ENCODE assay signal across 8 cellular contexts in genomic region chr5:112975721-112976431, GRCh38. TPM values are rescaled to one million over a fixed set of nuclear protein-coding genes. Genes with fewer than 3 reads are reported as not detected.
DNase-seq lines count a peak whose midpoint lies in the region; ATAC-seq and TF ChIP-seq lines count a peak whose summit lies in the region.

No MANE protein-coding gene starts in this region.

- H3K9ac ChIP-seq in HUES6 (ENCODE audit: low read length) (peak overlapping the region; percentile 81), mucosa of stomach (ENCODE audit: low read length) (peak overlapping the region; percentile 91)

- no peaks in the 10 kb centered on the region for H3K9me3 ChIP-seq in BE2C
- no peaks in the 10 kb centered on the region for H3K9me3 ChIP-seq in HUES6 (ENCODE audit: control insufficient read depth, insufficient read depth, low read depth, low read length)
- H3K9me3 ChIP-seq in mucosa of stomach (ENCODE audit: control insufficient read depth, low read length): no peaks in the 10 kb centered on the region

- H3K4me3 ChIP-seq in BE2C (ENCODE audit: low read depth, low read length) (peak overlapping the region; percentile 89), HUES6 (ENCODE audit: low read depth, low read length) (peak overlapping the region; percentile 87), brain microvascular endothelial cell (ENCODE audit: low read depth, low read length) (peak overlapping the region; percentile 93), mucosa of stomach (ENCODE audit: low read length) (peak overlapping the region; percentile 53)

- TF ChIP-seq CTCF in BE2C (IDR thresholded peaks at IDR 0.05; ENCODE audit: low read depth, low read length): no peak
- TF ChIP-seq CTCF in brain microvascular endothelial cell (IDR thresholded peaks at IDR 0.05; ENCODE audit: low read depth, low read length, missing control alignments): no peak
- TF ChIP-seq CTCF in GM13976 (IDR thresholded peaks at IDR 0.05; ENCODE audit: borderline replicate concordance, control extremely low read depth, extremely low read depth, insufficient read depth, missing control alignments): no peak

- H3K27me3 ChIP-seq in BE2C (no peaks in the 10 kb centered on the region), HUES6 (ENCODE audit: control insufficient read depth, insufficient read depth, low read length) (no peaks in the 10 kb centered on the region), brain microvascular endothelial cell (replicated peaks) (no peaks in the 10 kb centered on the region), mucosa of stomach (ENCODE audit: control insufficient read depth, insufficient read depth, low read length) (no peaks in the 10 kb centered on the region)

- in situ Hi-C loops in brain microvascular endothelial cell (cut with HindIII; ENCODE audit: low pct_ligation_motif_present, low sequenced_read_pairs) (no loop called here), GM13976 (cut with MboI; ENCODE audit: low sequenced_read_pairs, unreplicated experiment) (loop anchor here (25.0 kb wide), 1 partner anchor 536 kb away; the partner anchor contains the start of gene YTHDC2)

- peak; percentile 10 for ATAC-seq in GM19452 (IDR thresholded peaks at IDR 0.05; ENCODE audit: unreplicated experiment)

- H3K27ac ChIP-seq in HUES6 (ENCODE audit: low read depth, low read length) (peak overlapping the region; percentile 56), brain microvascular endothelial cell (peak overlapping the region; percentile 9)

- H3K4me1 ChIP-seq in BE2C: peaks cover 3% of the 10 kb centered on the region
- H3K4me1 ChIP-seq in HUES6 (ENCODE audit: control insufficient read depth, insufficient read depth, low read length): peaks cover 26% of the 10 kb centered on the region
- no peaks in the 10 kb centered on the region for H3K4me1 ChIP-seq in mucosa of stomach (ENCODE audit: control insufficient read depth, insufficient read depth, low read length)

- H3K36me3 ChIP-seq in BE2C (no peaks in the 10 kb centered on the region), HUES6 (ENCODE audit: control insufficient read depth, insufficient read depth, low read length) (peaks cover under 1% of the 10 kb centered on the region; the same call in 1 of the 2 replicates), brain microvascular endothelial cell (replicated peaks) (no peaks in the 10 kb centered on the region), mucosa of stomach (ENCODE audit: control insufficient read depth, insufficient read depth, low read length) (no peaks in the 10 kb centered on the region)

- no peak for DNase-seq in BE2C
- no peak for DNase-seq in brain microvascular endothelial cell
- no peak for DNase-seq in islet precursor cell
- DNase-seq in GM13976 (ENCODE audit: low spot score): no peak
- no peak for DNase-seq in RPMI8226

RNA-seq across cellular contexts. Expression of gene DCP2, which starts 0.7 kb away (rescaled TPM):
- polyA plus RNA-seq in BE2C (2012; ENCODE audit: insufficient read depth, insufficient read length, low read depth): 2.7 TPM

RNA-seq across cellular contexts. Expression of gene REEP5, which starts 53.8 kb away (rescaled TPM):
- polyA plus RNA-seq in BE2C (2012; ENCODE audit: insufficient read depth, insufficient read length, low read depth): 137 TPM
